Comparison of ENCODE assay signal across 1 cellular context in the genomic region with DNA sequence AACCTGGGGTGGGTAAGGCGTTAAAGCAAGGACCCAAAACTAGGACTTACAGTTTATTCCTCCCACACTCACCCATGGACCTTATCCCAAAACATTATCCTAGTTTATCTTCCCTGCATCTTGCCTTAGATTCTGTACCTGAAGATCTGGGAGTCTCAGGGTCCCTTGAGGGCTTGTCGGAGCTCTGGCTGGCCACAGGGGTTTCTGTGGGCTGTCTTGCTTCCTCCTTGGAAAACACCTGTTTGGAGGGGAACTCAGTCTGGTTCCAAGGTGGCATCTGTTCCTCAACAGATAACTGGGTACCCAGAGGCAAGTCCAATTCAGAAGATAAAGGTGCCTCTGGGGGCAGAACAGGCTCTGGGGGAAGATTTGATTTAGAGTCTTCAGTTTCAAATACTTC.
TF ChIP-seq lines count a peak whose summit lies in the region.

No MANE protein-coding gene starts in this region.

TF ChIP-seq in GM12878, 131 proteins besides CTCF, POLR2A, EP300 and RAD21 (continues in another document):
- TF ChIP-seq CEBPZ (IDR thresholded peaks at IDR 0.05; ENCODE audit: low read depth, low read length), result no peak
- peak; percentile 55 to 60; a peak in 3 of 4 replicates for TF ChIP-seq IKZF2 (IDR thresholded peaks at IDR 0.05)
- TF ChIP-seq ESRRA (IDR thresholded peaks at IDR 0.05; ENCODE audit: low read length), result no peak
- TF ChIP-seq NFYA (IDR thresholded peaks at IDR 0.05; ENCODE audit: borderline replicate concordance, low read depth, low read length), result no peak
- TF ChIP-seq IRF3 (IDR thresholded peaks at IDR 0.05), result no peak
- TF ChIP-seq SP1 (IDR thresholded peaks at IDR 0.05; ENCODE audit: low read depth, low read length), result no peak
- TF ChIP-seq, protein P1, sequence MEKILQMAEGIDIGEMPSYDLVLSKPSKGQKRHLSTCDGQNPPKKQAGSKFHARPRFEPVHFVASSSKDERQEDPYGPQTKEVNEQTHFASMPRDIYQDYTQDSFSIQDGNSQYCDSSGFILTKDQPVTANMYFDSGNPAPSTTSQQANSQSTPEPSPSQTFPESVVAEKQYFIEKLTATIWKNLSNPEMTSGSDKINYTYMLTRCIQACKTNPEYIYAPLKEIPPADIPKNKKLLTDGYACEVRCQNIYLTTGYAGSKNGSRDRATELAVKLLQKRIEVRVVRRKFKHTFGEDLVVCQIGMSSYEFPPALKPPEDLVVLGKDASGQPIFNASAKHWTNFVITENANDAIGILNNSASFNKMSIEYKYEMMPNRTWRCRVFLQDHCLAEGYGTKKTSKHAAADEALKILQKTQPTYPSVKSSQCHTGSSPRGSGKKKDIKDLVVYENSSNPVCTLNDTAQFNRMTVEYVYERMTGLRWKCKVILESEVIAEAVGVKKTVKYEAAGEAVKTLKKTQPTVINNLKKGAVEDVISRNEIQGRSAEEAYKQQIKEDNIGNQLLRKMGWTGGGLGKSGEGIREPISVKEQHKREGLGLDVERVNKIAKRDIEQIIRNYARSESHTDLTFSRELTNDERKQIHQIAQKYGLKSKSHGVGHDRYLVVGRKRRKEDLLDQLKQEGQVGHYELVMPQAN (conservative IDR thresholded peaks at IDR 0.05), result no peak
- no peak for TF ChIP-seq YY1 (IDR thresholded peaks at IDR 0.05; ENCODE audit: low read depth, low read length)
- TF ChIP-seq ZSCAN29 (IDR thresholded peaks at IDR 0.05), result no peak
- TF ChIP-seq DPF2 (IDR thresholded peaks at IDR 0.05), result 0 out of 2 replicates have a peak, but pooled peaks have one; percentile 37
- no peak for TF ChIP-seq IRF5 (IDR thresholded peaks at IDR 0.05; ENCODE audit: borderline replicate concordance)
- no peak for TF ChIP-seq CBX5 (IDR thresholded peaks at IDR 0.05; ENCODE audit: low read depth)
- no peak for TF ChIP-seq TBL1XR1 (IDR thresholded peaks at IDR 0.05; ENCODE audit: low read depth, low read length)
- no peak for TF ChIP-seq PRDM15 (CRISPR knock-in tag; IDR thresholded peaks at IDR 0.05)
- TF ChIP-seq MYC (IDR thresholded peaks at IDR 0.05; ENCODE audit: insufficient read depth, insufficient read length, insufficient replicate concordance, low read length, severe bottlenecking), result no peak
- no peak for TF ChIP-seq SIX5 (IDR thresholded peaks at IDR 0.05; ENCODE audit: low read depth, low read length, severe bottlenecking)
- TF ChIP-seq, protein P2, sequence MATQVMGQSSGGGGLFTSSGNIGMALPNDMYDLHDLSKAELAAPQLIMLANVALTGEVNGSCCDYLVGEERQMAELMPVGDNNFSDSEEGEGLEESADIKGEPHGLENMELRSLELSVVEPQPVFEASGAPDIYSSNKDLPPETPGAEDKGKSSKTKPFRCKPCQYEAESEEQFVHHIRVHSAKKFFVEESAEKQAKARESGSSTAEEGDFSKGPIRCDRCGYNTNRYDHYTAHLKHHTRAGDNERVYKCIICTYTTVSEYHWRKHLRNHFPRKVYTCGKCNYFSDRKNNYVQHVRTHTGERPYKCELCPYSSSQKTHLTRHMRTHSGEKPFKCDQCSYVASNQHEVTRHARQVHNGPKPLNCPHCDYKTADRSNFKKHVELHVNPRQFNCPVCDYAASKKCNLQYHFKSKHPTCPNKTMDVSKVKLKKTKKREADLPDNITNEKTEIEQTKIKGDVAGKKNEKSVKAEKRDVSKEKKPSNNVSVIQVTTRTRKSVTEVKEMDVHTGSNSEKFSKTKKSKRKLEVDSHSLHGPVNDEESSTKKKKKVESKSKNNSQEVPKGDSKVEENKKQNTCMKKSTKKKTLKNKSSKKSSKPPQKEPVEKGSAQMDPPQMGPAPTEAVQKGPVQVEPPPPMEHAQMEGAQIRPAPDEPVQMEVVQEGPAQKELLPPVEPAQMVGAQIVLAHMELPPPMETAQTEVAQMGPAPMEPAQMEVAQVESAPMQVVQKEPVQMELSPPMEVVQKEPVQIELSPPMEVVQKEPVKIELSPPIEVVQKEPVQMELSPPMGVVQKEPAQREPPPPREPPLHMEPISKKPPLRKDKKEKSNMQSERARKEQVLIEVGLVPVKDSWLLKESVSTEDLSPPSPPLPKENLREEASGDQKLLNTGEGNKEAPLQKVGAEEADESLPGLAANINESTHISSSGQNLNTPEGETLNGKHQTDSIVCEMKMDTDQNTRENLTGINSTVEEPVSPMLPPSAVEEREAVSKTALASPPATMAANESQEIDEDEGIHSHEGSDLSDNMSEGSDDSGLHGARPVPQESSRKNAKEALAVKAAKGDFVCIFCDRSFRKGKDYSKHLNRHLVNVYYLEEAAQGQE (IDR thresholded peaks at IDR 0.05; ENCODE audit: low read depth, low read length), result no peak
- TF ChIP-seq BACH1 (IDR thresholded peaks at IDR 0.05; ENCODE audit: borderline replicate concordance), result no peak
- TF ChIP-seq, protein P3, sequence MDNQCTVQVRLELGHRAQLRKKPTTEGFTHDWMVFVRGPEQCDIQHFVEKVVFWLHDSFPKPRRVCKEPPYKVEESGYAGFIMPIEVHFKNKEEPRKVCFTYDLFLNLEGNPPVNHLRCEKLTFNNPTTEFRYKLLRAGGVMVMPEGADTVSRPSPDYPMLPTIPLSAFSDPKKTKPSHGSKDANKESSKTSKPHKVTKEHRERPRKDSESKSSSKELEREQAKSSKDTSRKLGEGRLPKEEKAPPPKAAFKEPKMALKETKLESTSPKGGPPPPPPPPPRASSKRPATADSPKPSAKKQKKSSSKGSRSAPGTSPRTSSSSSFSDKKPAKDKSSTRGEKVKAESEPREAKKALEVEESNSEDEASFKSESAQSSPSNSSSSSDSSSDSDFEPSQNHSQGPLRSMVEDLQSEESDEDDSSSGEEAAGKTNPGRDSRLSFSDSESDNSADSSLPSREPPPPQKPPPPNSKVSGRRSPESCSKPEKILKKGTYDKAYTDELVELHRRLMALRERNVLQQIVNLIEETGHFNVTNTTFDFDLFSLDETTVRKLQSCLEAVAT (IDR thresholded peaks at IDR 0.05), result no peak
- TF ChIP-seq POU2F2 (IDR thresholded peaks at IDR 0.05; ENCODE audit: borderline replicate concordance, low read depth, low read length), result no peak
- TF ChIP-seq PML (IDR thresholded peaks at IDR 0.05; ENCODE audit: low read length), result no peak
- TF ChIP-seq EED (IDR thresholded peaks at IDR 0.05; ENCODE audit: low read depth), result peak; percentile 22; the same call in 1 of the 2 replicates
- TF ChIP-seq TCF7 (IDR thresholded peaks at IDR 0.05; ENCODE audit: borderline replicate concordance), result no peak
- no peak for TF ChIP-seq HDAC6 (IDR thresholded peaks at IDR 0.05; ENCODE audit: unreplicated experiment)
- TF ChIP-seq SPI1 (IDR thresholded peaks at IDR 0.05; ENCODE audit: borderline replicate concordance, insufficient read depth, low read depth, low read length), result 0 out of 2 replicates have a peak, but pooled peaks have one; percentile 53
- no peak for TF ChIP-seq ZNF217 (IDR thresholded peaks at IDR 0.05)
- no peak for TF ChIP-seq SREBF2 (IDR thresholded peaks at IDR 0.05; ENCODE audit: low read length)
- TF ChIP-seq SUZ12 (IDR thresholded peaks at IDR 0.05; ENCODE audit: unreplicated experiment), result no peak
- TF ChIP-seq ZZZ3 (IDR thresholded peaks at IDR 0.05; ENCODE audit: control insufficient read depth, insufficient read length, low read depth), result no peak
- no peak for TF ChIP-seq E2F4 (IDR thresholded peaks at IDR 0.05; ENCODE audit: low read depth, low read length)
- TF ChIP-seq SMAD5 (IDR thresholded peaks at IDR 0.05; ENCODE audit: low read depth), result no peak
